ENCODE assay signal across 24 cellular contexts in the genomic region with DNA sequence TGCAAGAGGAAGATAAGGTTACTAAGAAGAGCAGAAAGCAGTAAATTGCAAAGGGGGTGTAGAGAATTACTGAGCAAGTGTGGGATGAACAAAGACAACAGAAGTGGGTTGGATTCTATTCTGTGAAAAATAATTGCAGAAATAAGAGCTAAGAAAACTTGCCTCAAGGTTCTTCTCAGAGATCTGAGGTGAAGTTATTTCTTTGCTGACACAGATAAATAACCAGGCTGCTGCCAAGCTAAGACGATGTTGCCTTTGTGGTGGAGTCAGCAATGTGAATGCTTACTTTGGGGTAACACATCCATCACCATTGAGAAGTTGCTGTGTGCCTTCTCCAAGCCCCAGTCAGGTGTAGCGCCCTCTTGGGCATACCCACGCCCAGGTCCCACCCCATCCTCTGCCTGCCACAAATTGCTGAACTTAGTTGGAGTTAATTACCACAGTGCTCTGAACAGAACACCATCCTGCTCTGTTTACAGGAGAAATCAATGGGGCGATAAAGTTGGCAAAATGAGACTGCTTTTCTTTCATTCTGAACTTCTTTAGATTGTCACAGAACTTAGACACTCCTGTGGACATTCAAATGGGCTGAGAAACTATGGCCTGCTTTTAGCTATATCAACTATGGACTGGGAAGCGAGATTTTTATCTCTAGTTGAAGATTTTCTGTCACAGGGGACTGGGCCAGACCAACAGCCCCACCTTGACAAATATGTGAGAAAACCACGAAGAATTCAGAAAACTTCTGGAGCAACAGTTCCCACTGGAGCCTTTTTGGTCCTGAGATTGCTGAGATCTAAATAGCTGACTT.
DNase-seq lines count a peak whose midpoint lies in the region; ATAC-seq and TF ChIP-seq lines count a peak whose summit lies in the region.
"Had no signal": no experiment of that assay in that cellular context is flagged by ENCODE, and none has a peak within 500 bp of the region (broad histone marks: within the 10 kb centered on the region; RNA-seq: fewer than 3 reads in every experiment).

No MANE protein-coding gene starts in this region.

- 67 to 70% methylated on average over 6 of the region's 6 CpGs for WGBS in esophagus squamous epithelium, 2 donors

- no peaks in the 10 kb centered on the region for H3K36me3 Mint-ChIP-seq in WTC11
- H3K36me3 Mint-ChIP-seq: activated naive CD4-positive, alpha-beta T cell treated with anti-CD3 and anti-CD28 coated beads, Interleukin-2, amount 50 U/mL, for 24 hours; brain; CD4-positive, CD25-positive, alpha-beta regulatory T cell had no signal

- no peaks in the 10 kb centered on the region for H3K9me3 ChIP-seq in esophagus squamous epithelium
- H3K9me3 ChIP-seq: Peyer's patch, prostate gland, vagina had no signal

- CTCF ChIA-PET in WTC11 (lab: Charles Lee) = no interaction called here

- H3K4me3 ChIP-seq in esophagus squamous epithelium = no peak overlapping the region
- H3K4me3 ChIP-seq: Peyer's patch, prostate gland, SK-N-MC, spleen, vagina had no signal

- DNase-seq in GM03348 (ENCODE audit: low spot score) (peak; percentile 29), WTC11 (ENCODE audit: low spot score) (no peak), glomerular visceral epithelial cell (ENCODE audit: extremely low spot score) (peak; percentile 47), renal cortical epithelial cell (ENCODE audit: low read depth) (peak; percentile 85), esophagus squamous epithelium (lab: John Stamatoyannopoulos, UW) (no peak)
- DNase-seq: activated T-cell treated with anti-CD3 and anti-CD28 coated beads, Interleukin-2, amount 50 U/mL, for 72 hours; CD4-positive, CD25-positive, alpha-beta regulatory T cell; cortex of kidney; DMS53; hypothalamus; NCI-H146; Peyer's patch; spleen; stimulated activated CD4-positive, alpha-beta T cell treated with anti-CD3 and anti-CD28 coated beads, Interleukin-4, amount 100 ng/mL, for 4 hours had no signal

- intact Hi-C loops in esophagus squamous epithelium (cut with DNase I) = no loop called here

- POLR2A ChIA-PET in WTC11 (lab: Charles Lee) = no interaction called here

- no peaks in the 10 kb centered on the region for H3K36me3 ChIP-seq in esophagus squamous epithelium
- H3K36me3 ChIP-seq: Peyer's patch, prostate gland, spleen, vagina had no signal

- peak; percentile 73 for ATAC-seq in WTC11
- no peak for ATAC-seq in GM21526 (IDR thresholded peaks at IDR 0.05; ENCODE audit: low FRiP score, unreplicated experiment)
- no peak for ATAC-seq in GM18498 (IDR thresholded peaks at IDR 0.05; ENCODE audit: unreplicated experiment)
- ATAC-seq in HG02623 (IDR thresholded peaks at IDR 0.05; ENCODE audit: unreplicated experiment) = no peak
- ATAC-seq: activated CD4-positive, CD25-positive, alpha-beta regulatory T cell treated with anti-CD3 and anti-CD28 coated beads, Interleukin-2, amount 50 U/mL, for 24 hours; activated T-cell treated with anti-CD3 and anti-CD28 coated beads, Interleukin-2, amount 50 U/mL, for 72 hours had no signal

- TF ChIP-seq POLR2A in esophagus squamous epithelium (IDR thresholded peaks at IDR 0.05) = no peak

- peaks cover 0 to 24% (median 16%) of the 10 kb centered on the region in 3 donors for H3K4me1 ChIP-seq in esophagus squamous epithelium
- H3K4me1 ChIP-seq: Peyer's patch, prostate gland, spleen, vagina had no signal

- TF ChIP-seq CTCF in WTC11 (IDR thresholded peaks at IDR 0.05) (no peak), esophagus squamous epithelium (IDR thresholded peaks at IDR 0.05) (no peak)

- no peaks in the 10 kb centered on the region for H3K27me3 ChIP-seq in esophagus squamous epithelium
- H3K27me3 ChIP-seq: Peyer's patch, spleen, vagina had no signal

- no peak overlapping the region for H3K27ac ChIP-seq in esophagus squamous epithelium
- H3K27ac ChIP-seq: Peyer's patch, prostate gland, SK-N-MC, spleen, vagina had no signal

- peaks cover 2% of the 10 kb centered on the region for H3K4me1 Mint-ChIP-seq in WTC11
- H3K4me1 Mint-ChIP-seq: activated naive CD4-positive, alpha-beta T cell treated with anti-CD3 and anti-CD28 coated beads, Interleukin-2, amount 50 U/mL, for 24 hours; CD4-positive, CD25-positive, alpha-beta regulatory T cell had no signal

- H3K4me3 Mint-ChIP-seq in WTC11 = no peak overlapping the region
- H3K4me3 Mint-ChIP-seq: activated naive CD4-positive, alpha-beta T cell treated with anti-CD3 and anti-CD28 coated beads, Interleukin-2, amount 50 U/mL, for 24 hours; activated T-cell treated with anti-CD3 and anti-CD28 coated beads, Interleukin-2, amount 50 U/mL, for 72 hours; brain; CD4-positive, CD25-positive, alpha-beta regulatory T cell; nephron had no signal

- no peak overlapping the region for H3K27ac Mint-ChIP-seq in WTC11
- H3K27ac Mint-ChIP-seq: activated naive CD4-positive, alpha-beta T cell treated with anti-CD3 and anti-CD28 coated beads, Interleukin-2, amount 50 U/mL, for 24 hours; activated T-cell treated with anti-CD3 and anti-CD28 coated beads, Interleukin-2, amount 50 U/mL, for 72 hours; CD4-positive, CD25-positive, alpha-beta regulatory T cell; nephron had no signal

- H3K27me3 Mint-ChIP-seq in WTC11 (ENCODE audit: low read depth) = no peaks in the 10 kb centered on the region
- H3K27me3 Mint-ChIP-seq: activated naive CD4-positive, alpha-beta T cell treated with anti-CD3 and anti-CD28 coated beads, Interleukin-2, amount 50 U/mL, for 24 hours; CD4-positive, CD25-positive, alpha-beta regulatory T cell had no signal

- H3K9me3 Mint-ChIP-seq in WTC11 = peaks cover 2% of the 10 kb centered on the region
- H3K9me3 Mint-ChIP-seq: activated naive CD4-positive, alpha-beta T cell treated with anti-CD3 and anti-CD28 coated beads, Interleukin-2, amount 50 U/mL, for 24 hours; nephron had no signal

TF ChIP-seq in WTC11, 78 proteins besides CTCF, POLR2A, EP300 and RAD21:
- TF ChIP-seq GTF2I (CRISPR knock-in tag; conservative IDR thresholded peaks at IDR 0.05) (no peak), ATF1 (CRISPR knock-in tag; IDR thresholded peaks at IDR 0.05) (no peak), ETV6 (CRISPR knock-in tag; IDR thresholded peaks at IDR 0.05) (no peak)
- TF ChIP-seq, protein P1, sequence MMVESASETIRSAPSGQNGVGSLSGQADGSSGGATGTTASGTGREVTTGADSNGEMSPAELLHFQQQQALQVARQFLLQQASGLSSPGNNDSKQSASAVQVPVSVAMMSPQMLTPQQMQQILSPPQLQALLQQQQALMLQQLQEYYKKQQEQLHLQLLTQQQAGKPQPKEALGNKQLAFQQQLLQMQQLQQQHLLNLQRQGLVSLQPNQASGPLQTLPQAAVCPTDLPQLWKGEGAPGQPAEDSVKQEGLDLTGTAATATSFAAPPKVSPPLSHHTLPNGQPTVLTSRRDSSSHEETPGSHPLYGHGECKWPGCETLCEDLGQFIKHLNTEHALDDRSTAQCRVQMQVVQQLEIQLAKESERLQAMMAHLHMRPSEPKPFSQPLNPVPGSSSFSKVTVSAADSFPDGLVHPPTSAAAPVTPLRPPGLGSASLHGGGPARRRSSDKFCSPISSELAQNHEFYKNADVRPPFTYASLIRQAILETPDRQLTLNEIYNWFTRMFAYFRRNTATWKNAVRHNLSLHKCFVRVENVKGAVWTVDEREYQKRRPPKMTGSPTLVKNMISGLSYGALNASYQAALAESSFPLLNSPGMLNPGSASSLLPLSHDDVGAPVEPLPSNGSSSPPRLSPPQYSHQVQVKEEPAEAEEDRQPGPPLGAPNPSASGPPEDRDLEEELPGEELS (CRISPR knock-in tag; IDR thresholded peaks at IDR 0.05) = no peak
- TF ChIP-seq, protein P2, sequence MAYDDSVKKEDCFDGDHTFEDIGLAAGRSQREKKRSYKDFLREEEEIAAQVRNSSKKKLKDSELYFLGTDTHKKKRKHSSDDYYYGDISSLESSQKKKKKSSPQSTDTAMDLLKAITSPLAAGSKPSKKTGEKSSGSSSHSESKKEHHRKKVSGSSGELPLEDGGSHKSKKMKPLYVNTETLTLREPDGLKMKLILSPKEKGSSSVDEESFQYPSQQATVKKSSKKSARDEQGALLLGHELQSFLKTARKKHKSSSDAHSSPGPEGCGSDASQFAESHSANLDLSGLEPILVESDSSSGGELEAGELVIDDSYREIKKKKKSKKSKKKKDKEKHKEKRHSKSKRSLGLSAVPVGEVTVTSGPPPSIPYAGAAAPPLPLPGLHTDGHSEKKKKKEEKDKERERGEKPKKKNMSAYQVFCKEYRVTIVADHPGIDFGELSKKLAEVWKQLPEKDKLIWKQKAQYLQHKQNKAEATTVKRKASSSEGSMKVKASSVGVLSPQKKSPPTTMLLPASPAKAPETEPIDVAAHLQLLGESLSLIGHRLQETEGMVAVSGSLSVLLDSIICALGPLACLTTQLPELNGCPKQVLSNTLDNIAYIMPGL (CRISPR knock-in tag; IDR thresholded peaks at IDR 0.05) = no peak
- TF ChIP-seq, protein P3, sequence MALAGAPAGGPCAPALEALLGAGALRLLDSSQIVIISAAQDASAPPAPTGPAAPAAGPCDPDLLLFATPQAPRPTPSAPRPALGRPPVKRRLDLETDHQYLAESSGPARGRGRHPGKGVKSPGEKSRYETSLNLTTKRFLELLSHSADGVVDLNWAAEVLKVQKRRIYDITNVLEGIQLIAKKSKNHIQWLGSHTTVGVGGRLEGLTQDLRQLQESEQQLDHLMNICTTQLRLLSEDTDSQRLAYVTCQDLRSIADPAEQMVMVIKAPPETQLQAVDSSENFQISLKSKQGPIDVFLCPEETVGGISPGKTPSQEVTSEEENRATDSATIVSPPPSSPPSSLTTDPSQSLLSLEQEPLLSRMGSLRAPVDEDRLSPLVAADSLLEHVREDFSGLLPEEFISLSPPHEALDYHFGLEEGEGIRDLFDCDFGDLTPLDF (CRISPR knock-in tag; IDR thresholded peaks at IDR 0.05) = no peak
TF ChIP-seq in WTC11: peak in this region for 0.

Comparison
In these comparisons a context has a peak if more than half of its experiments do, and no peak if none do; other contexts are left out.
1. DNase-seq: peak in GM03348 (single experiment), glomerular visceral epithelial cell (single experiment) and renal cortical epithelial cell (single experiment); none in WTC11 (single experiment) and esophagus squamous epithelium (single experiment).